Comparison of ENCODE assay signal across 25 cellular contexts in the genomic region with DNA sequence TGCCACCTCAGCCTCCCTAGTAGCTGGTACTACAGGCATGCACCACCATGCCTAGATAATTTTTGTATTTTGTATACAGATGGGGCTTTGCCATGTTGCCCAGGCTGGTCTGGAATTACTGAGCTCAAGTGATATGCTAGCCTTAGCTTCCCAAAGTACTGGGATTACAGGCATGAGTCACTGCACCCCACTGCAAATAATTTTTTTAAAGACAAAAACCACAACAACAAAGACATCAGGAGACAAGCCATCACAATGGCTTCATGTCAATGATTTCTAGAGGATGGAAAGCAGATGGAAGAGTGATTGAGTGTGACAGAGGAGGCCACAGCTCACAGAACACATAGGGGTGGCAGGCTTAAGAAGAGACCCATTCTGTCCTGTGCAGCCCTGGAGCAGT.
"Had no signal": no experiment of that assay in that cellular context is flagged by ENCODE, and none has a peak within 500 bp of the region (broad histone marks: within the 10 kb centered on the region; RNA-seq: fewer than 3 reads in every experiment).

No MANE protein-coding gene starts in this region.

- H3K27ac Mint-ChIP-seq: naive B cell; nephron; progenitor cell of endocrine pancreas; stimulated activated memory B cell treated with anti-CD40 and anti-IgM and Interleukin-4, amounts not matched to agents 10 μg/mL and 1 μg/mL and 100 μg/mL, for 72 hours; stimulated activated naive CD8-positive, alpha-beta T cell treated with anti-CD3 and anti-CD28 coated beads, Interleukin-15, Interleukin-2, amounts not matched to agents 100 ng/mL and 50 ng/mL, for 24 hours had no signal

- H3K4me3 Mint-ChIP-seq: naive B cell; nephron; stimulated activated memory B cell treated with anti-CD40 and anti-IgM and Interleukin-4, amounts not matched to agents 10 μg/mL and 1 μg/mL and 100 μg/mL, for 72 hours; stimulated activated naive CD8-positive, alpha-beta T cell treated with anti-CD3 and anti-CD28 coated beads, Interleukin-15, Interleukin-2, amounts not matched to agents 100 ng/mL and 50 ng/mL, for 24 hours had no signal

- DNase-seq: cortex of kidney; dorsolateral prefrontal cortex; effector CD8-positive, alpha-beta T cell; gastrocnemius medialis; glutamatergic neuron; left cardiac atrium; left ventricle myocardium inferior; mesenchymal stem cell; midbrain; naive B cell; occipital lobe; pancreas; right lobe of liver; spleen; stimulated activated CD4-positive, alpha-beta T cell treated with anti-CD3 and anti-CD28 coated beads, Interleukin-15, amount 100 ng/mL, for 24 hours; stimulated activated CD4-positive, alpha-beta T cell treated with anti-CD3 and anti-CD28 coated beads, Interleukin-1b, Interleukin-23, amount 100 ng/mL, for 48 hours; stimulated activated CD4-positive, alpha-beta T cell treated with anti-CD3 and anti-CD28 coated beads, Interleukin-4, amount 100 ng/mL, for 24 hours; tibial artery; upper lobe of left lung; uterus had no signal

- H3K4me1 Mint-ChIP-seq: naive B cell; nephron; stimulated activated memory B cell treated with anti-CD40 and anti-IgM and Interleukin-4, amounts not matched to agents 10 μg/mL and 1 μg/mL and 100 μg/mL, for 72 hours had no signal

- H3K4me3 ChIP-seq: dorsolateral prefrontal cortex, gastrocnemius medialis, left ventricle myocardium inferior, lung, pancreas, right lobe of liver, spleen, tibial artery, upper lobe of left lung, uterus had no signal

- H3K4me1 ChIP-seq: gastrocnemius medialis, pancreas, right lobe of liver, spleen, tibial artery, upper lobe of left lung, uterus had no signal

- ATAC-seq: gastrocnemius medialis; left cardiac atrium; pancreas; right lobe of liver; stimulated activated memory B cell treated with anti-CD40 and anti-IgM and Interleukin-4, amounts not matched to agents 10 μg/mL and 1 μg/mL and 100 μg/mL, for 72 hours had no signal

- H3K36me3 ChIP-seq: gastrocnemius medialis, left ventricle myocardium inferior, pancreas, right lobe of liver, spleen, tibial artery, upper lobe of left lung, uterus had no signal

- H3K27ac ChIP-seq: dorsolateral prefrontal cortex, gastrocnemius medialis, left ventricle myocardium inferior, pancreas, right lobe of liver, spleen, tibial artery, upper lobe of left lung, uterus had no signal

- H3K27me3 Mint-ChIP-seq: progenitor cell of endocrine pancreas had no signal

- H3K9me3 ChIP-seq: gastrocnemius medialis, pancreas, right lobe of liver, spleen, tibial artery, upper lobe of left lung, uterus had no signal

- H3K27me3 ChIP-seq: dorsolateral prefrontal cortex, gastrocnemius medialis, pancreas, right lobe of liver, spleen, tibial artery, upper lobe of left lung, uterus had no signal

- H3K36me3 Mint-ChIP-seq: naive B cell; stimulated activated memory B cell treated with anti-CD40 and anti-IgM and Interleukin-4, amounts not matched to agents 10 μg/mL and 1 μg/mL and 100 μg/mL, for 72 hours had no signal

- H3K9me3 Mint-ChIP-seq: nephron; stimulated activated memory B cell treated with anti-CD40 and anti-IgM and Interleukin-4, amounts not matched to agents 10 μg/mL and 1 μg/mL and 100 μg/mL, for 72 hours; stimulated activated naive CD8-positive, alpha-beta T cell treated with anti-CD3 and anti-CD28 coated beads, Interleukin-15, Interleukin-2, amounts not matched to agents 100 ng/mL and 50 ng/mL, for 24 hours had no signal
